In the genomic region with DNA sequence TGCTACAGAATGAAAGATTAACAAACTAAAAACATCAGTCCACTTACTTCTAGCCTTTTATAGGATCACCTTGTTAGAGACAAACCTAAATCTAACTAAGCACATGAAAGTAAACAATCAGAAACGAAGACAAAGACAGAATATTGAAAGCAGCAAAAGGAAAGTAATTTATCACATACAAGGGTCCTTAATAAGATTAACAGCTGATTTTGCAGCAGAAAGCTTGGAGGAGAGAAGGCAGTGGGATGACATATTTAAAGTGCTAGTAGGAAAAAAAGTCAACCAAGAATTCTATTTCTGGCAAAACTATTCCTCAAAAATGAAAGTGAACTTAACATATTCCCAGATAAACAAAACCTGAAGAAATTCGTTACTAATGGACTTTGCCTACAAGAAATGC, we compare ENCODE assay signal across 29 cellular contexts.
"Had no signal": no experiment of that assay in that cellular context is flagged by ENCODE, and none has a peak within 500 bp of the region (broad histone marks: within the 10 kb centered on the region; RNA-seq: fewer than 3 reads in every experiment).

No MANE protein-coding gene starts in this region.

- H3K4me3 ChIP-seq: stomach, suprapubic skin, testis, thoracic aorta, thyroid gland, tibial artery, tibial nerve, transverse colon, upper lobe of left lung, upper lobe of right lung, uterus, vagina had no signal

- ATAC-seq: stimulated activated effector memory CD8-positive, alpha-beta T cell treated with anti-CD3 and anti-CD28 coated beads, Interleukin-12 subunit alpha, Interleukin-12 subunit beta, amount 100 ng/mL, for 72 hours; stimulated activated memory B cell treated with anti-CD40 and anti-IgM and Interleukin-4, amounts not matched to agents 10 μg/mL and 1 μg/mL and 100 μg/mL, for 72 hours; stimulated activated naive B cell treated with anti-CD40 and anti-IgM and Interleukin-4, amounts not matched to agents 10 μg/mL and 1 μg/mL and 100 μg/mL, for 72 hours; stimulated activated naive CD8-positive, alpha-beta T cell treated with anti-CD3 and anti-CD28 coated beads, Interleukin-15, amount 100 ng/mL, for 72 hours; stimulated activated naive CD8-positive, alpha-beta T cell treated with anti-CD3 and anti-CD28 coated beads, Interleukin-15, Interleukin-2, amounts not matched to agents 100 U/mL and 50 U/mL, for 24 hours; upper lobe of right lung had no signal

- H3K4me1 ChIP-seq: stomach, suprapubic skin, testis, thyroid gland, tibial artery, tibial nerve, transverse colon, upper lobe of left lung, upper lobe of right lung, uterus, vagina had no signal

- H3K27me3 ChIP-seq: stomach, suprapubic skin, testis, thyroid gland, tibial artery, tibial nerve, transverse colon, upper lobe of left lung, upper lobe of right lung, uterus, vagina had no signal

- DNase-seq: stimulated activated CD4-positive, alpha-beta T cell treated with anti-CD3 and anti-CD28 coated beads, Interleukin-2, amount 100 ng/mL, for 48 hours; stimulated activated CD4-positive, alpha-beta T cell treated with anti-CD3 and anti-CD28 coated beads, Interleukin-4, amount 100 ng/mL, for 1 hour; stimulated activated CD4-positive, alpha-beta T cell treated with anti-CD3 and anti-CD28 coated beads, Interleukin-4, amount 100 ng/mL, for 24 hours; stimulated activated CD4-positive, alpha-beta T cell treated with anti-CD3 and anti-CD28 coated beads, Interleukin-4, amount 100 ng/mL, for 4 hours; stimulated activated CD8-positive, alpha-beta memory T cell treated with anti-CD3 and anti-CD28 coated beads, Interleukin-4, amount 100 ng/mL, for 48 hours; stimulated activated naive B cell treated with anti-CD40 and anti-IgM and Interleukin-4, amounts not matched to agents 10 μg/mL and 1 μg/mL and 100 μg/mL, for 72 hours; stimulated activated naive CD4-positive, alpha-beta T cell; stimulated activated naive CD4-positive, alpha-beta T cell treated with Interleukin-2 at 50 U/mL for 16 hours; stimulated activated naive CD8-positive, alpha-beta T cell treated with anti-CD3 and anti-CD28 coated beads, Interleukin-15, amount 100 ng/mL, for 72 hours; stimulated activated naive CD8-positive, alpha-beta T cell treated with anti-CD3 and anti-CD28 coated beads, Interleukin-15, Interleukin-2, amounts not matched to agents 100 U/mL and 50 U/mL, for 24 hours; stomach; substantia nigra; testis; thyroid gland; tibial artery; transverse colon; trophoblast cell; upper lobe of left lung; upper lobe of right lung; uterus had no signal

- FAIRE-seq: urothelium cell line had no signal

- H3K27ac Mint-ChIP-seq: stimulated activated effector memory CD8-positive, alpha-beta T cell treated with anti-CD3 and anti-CD28 coated beads, Interleukin-12 subunit alpha, Interleukin-12 subunit beta, amount 100 ng/mL, for 72 hours; stimulated activated memory B cell treated with anti-CD40 and anti-IgM and Interleukin-4, amounts not matched to agents 10 μg/mL and 1 μg/mL and 100 μg/mL, for 72 hours; stimulated activated naive B cell treated with anti-CD40 and anti-IgM and Interleukin-4, amounts not matched to agents 10 μg/mL and 1 μg/mL and 100 μg/mL, for 72 hours; stimulated activated naive CD8-positive, alpha-beta T cell treated with anti-CD3 and anti-CD28 coated beads, Interleukin-15, amount 100 ng/mL, for 72 hours; stimulated activated naive CD8-positive, alpha-beta T cell treated with anti-CD3 and anti-CD28 coated beads, Interleukin-15, Interleukin-2, amounts not matched to agents 100 ng/mL and 50 ng/mL, for 24 hours; type B pancreatic cell had no signal

- H3K36me3 ChIP-seq: stomach, suprapubic skin, thoracic aorta, thyroid gland, tibial artery, tibial nerve, transverse colon, upper lobe of left lung, upper lobe of right lung, uterus, vagina had no signal

- H3K9me3 ChIP-seq: testis, thyroid gland, upper lobe of right lung, uterus, vagina had no signal

- H3K4me1 Mint-ChIP-seq: stimulated activated effector memory CD8-positive, alpha-beta T cell treated with anti-CD3 and anti-CD28 coated beads, Interleukin-12 subunit alpha, Interleukin-12 subunit beta, amount 100 ng/mL, for 72 hours; stimulated activated memory B cell treated with anti-CD40 and anti-IgM and Interleukin-4, amounts not matched to agents 10 μg/mL and 1 μg/mL and 100 μg/mL, for 72 hours; stimulated activated naive B cell treated with anti-CD40 and anti-IgM and Interleukin-4, amounts not matched to agents 10 μg/mL and 1 μg/mL and 100 μg/mL, for 72 hours; stimulated activated naive CD8-positive, alpha-beta T cell treated with anti-CD3 and anti-CD28 coated beads, Interleukin-15, amount 100 ng/mL, for 72 hours had no signal

- H3K36me3 Mint-ChIP-seq: stimulated activated effector memory CD8-positive, alpha-beta T cell treated with anti-CD3 and anti-CD28 coated beads, Interleukin-12 subunit alpha, Interleukin-12 subunit beta, amount 100 ng/mL, for 72 hours; stimulated activated memory B cell treated with anti-CD40 and anti-IgM and Interleukin-4, amounts not matched to agents 10 μg/mL and 1 μg/mL and 100 μg/mL, for 72 hours; stimulated activated naive B cell treated with anti-CD40 and anti-IgM and Interleukin-4, amounts not matched to agents 10 μg/mL and 1 μg/mL and 100 μg/mL, for 72 hours; type B pancreatic cell had no signal

- H3K4me3 Mint-ChIP-seq: stimulated activated effector memory CD8-positive, alpha-beta T cell treated with anti-CD3 and anti-CD28 coated beads, Interleukin-12 subunit alpha, Interleukin-12 subunit beta, amount 100 ng/mL, for 72 hours; stimulated activated memory B cell treated with anti-CD40 and anti-IgM and Interleukin-4, amounts not matched to agents 10 μg/mL and 1 μg/mL and 100 μg/mL, for 72 hours; stimulated activated naive B cell treated with anti-CD40 and anti-IgM and Interleukin-4, amounts not matched to agents 10 μg/mL and 1 μg/mL and 100 μg/mL, for 72 hours; stimulated activated naive CD8-positive, alpha-beta T cell treated with anti-CD3 and anti-CD28 coated beads, Interleukin-15, amount 100 ng/mL, for 72 hours; stimulated activated naive CD8-positive, alpha-beta T cell treated with anti-CD3 and anti-CD28 coated beads, Interleukin-15, Interleukin-2, amounts not matched to agents 100 ng/mL and 50 ng/mL, for 24 hours; type B pancreatic cell had no signal

- H3K27me3 Mint-ChIP-seq: stimulated activated memory B cell treated with anti-CD40 and anti-IgM and Interleukin-4, amounts not matched to agents 10 μg/mL and 1 μg/mL and 100 μg/mL, for 72 hours; stimulated activated naive B cell treated with anti-CD40 and anti-IgM and Interleukin-4, amounts not matched to agents 10 μg/mL and 1 μg/mL and 100 μg/mL, for 72 hours; stimulated activated naive CD8-positive, alpha-beta T cell treated with anti-CD3 and anti-CD28 coated beads, Interleukin-15, amount 100 ng/mL, for 72 hours; stimulated activated naive CD8-positive, alpha-beta T cell treated with anti-CD3 and anti-CD28 coated beads, Interleukin-15, Interleukin-2, amounts not matched to agents 100 ng/mL and 50 ng/mL, for 24 hours; type B pancreatic cell had no signal

- H3K27ac ChIP-seq: stomach, suprapubic skin, testis, thoracic aorta, thyroid gland, tibial artery, tibial nerve, transverse colon, upper lobe of left lung, upper lobe of right lung, uterus, vagina had no signal
